In the genomic region with DNA sequence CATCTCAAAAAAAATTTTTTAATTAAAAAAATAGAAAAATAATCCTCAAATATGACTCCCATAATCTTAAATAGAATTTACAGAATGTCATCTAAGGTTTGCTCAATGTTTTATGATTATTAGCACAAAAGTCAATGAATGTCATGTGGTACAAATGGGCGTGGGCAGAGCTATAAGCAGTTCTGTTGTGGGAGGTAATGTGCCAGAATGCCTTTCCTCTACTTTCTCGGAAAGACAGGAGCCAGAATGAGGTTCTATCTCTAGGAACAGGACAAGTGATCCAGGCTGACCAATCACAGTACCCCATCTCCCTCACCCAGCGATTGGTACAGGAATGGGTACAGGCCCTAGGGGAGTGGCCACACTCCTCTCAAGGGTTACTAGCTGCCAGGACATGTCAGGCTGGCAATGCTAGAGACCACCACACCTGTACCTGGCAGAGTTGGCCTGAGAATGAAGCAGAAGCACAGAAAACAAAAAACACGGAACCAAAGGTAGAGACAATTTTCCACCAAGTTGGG, we compare ENCODE assay signal across 20 cellular contexts. TPM values are rescaled to one million over a fixed set of nuclear protein-coding genes. Genes with fewer than 3 reads are reported as not detected.
DNase-seq lines count a peak whose midpoint lies in the region; ATAC-seq and TF ChIP-seq lines count a peak whose summit lies in the region.
"Had no signal": no experiment of that assay in that cellular context is flagged by ENCODE, and none has a peak within 500 bp of the region (broad histone marks: within the 10 kb centered on the region; RNA-seq: fewer than 3 reads in every experiment).

No MANE protein-coding gene starts in this region.

- H3K9ac ChIP-seq in H9 (ENCODE audit: extremely low read depth, insufficient read length, low read length), result no peak overlapping the region

- H2BK5ac ChIP-seq in H9 (ENCODE audit: insufficient read length, low read length), result no peak overlapping the region

- 0 out of 2 replicates have a peak, but pooled peaks cover 2% of the 10 kb centered on the region for H3K79me2 ChIP-seq in H9 (ENCODE audit: insufficient read depth, low read length)

- no CpG with 5 or more reads among the region's 4 CpGs for WGBS in H9 (ENCODE audit: extremely low coverage, insufficient read length, low lambda C conversion rate)
- WGBS in esophagus muscularis mucosa, result 95% methylated on average over 4 of the region's 4 CpGs
- 75% methylated on average over 4 of the region's 4 CpGs for WGBS in right lobe of liver (ENCODE audit: insufficient coverage, low coverage, low lambda C conversion rate, missing lambda C conversion rate)

- no peak overlapping the region for H3K56ac ChIP-seq in H9 (ENCODE audit: insufficient read length, low read depth, low read length)

- no peaks in the 10 kb centered on the region for H3K27me3 Mint-ChIP-seq in H9 (ENCODE audit: low read depth)
- H3K27me3 Mint-ChIP-seq: CD8-positive, alpha-beta memory T cell had no signal

- TF ChIP-seq POLR2A in esophagus muscularis mucosa (IDR thresholded peaks at IDR 0.05; ENCODE audit: low read depth) (no peak), right lobe of liver (IDR thresholded peaks at IDR 0.05) (no peak)

- TF ChIP-seq CTCF in H9 (conservative IDR thresholded peaks at IDR 0.05), result no peak
- TF ChIP-seq CTCF in esophagus muscularis mucosa (IDR thresholded peaks at IDR 0.05), result no peak
- no peak for TF ChIP-seq CTCF in right lobe of liver (IDR thresholded peaks at IDR 0.05)
- TF ChIP-seq CTCF in dorsolateral prefrontal cortex (IDR thresholded peaks at IDR 0.05 in 54 of 56, conservative IDR thresholded peaks at IDR 0.05 in 2 of 56; ENCODE audit: low read depth in 1 of 56, partially characterized antibody in 56 of 56), result no peak

- intact Hi-C loops in esophagus muscularis mucosa (cut with DNase I) (no loop called here), right lobe of liver (cut with DNase I) (no loop called here), dorsolateral prefrontal cortex (cut with DNase I) (no loop called here)

- no peak overlapping the region for H2BK120ac ChIP-seq in H9 (ENCODE audit: low read depth, low read length, poor library complexity, severe bottlenecking)

- no peak overlapping the region for H3K27ac Mint-ChIP-seq in H9

- H3K9me3 ChIP-seq in H9 (ENCODE audit: control insufficient read depth, low read depth, low read length), result no peaks in the 10 kb centered on the region
- H3K9me3 ChIP-seq in esophagus muscularis mucosa, result no peaks in the 10 kb centered on the region
- H3K9me3 ChIP-seq in right lobe of liver, result no peaks in the 10 kb centered on the region
- H3K9me3 ChIP-seq: Peyer's patch had no signal

- H3K36me3 ChIP-seq in esophagus muscularis mucosa, result no peaks in the 10 kb centered on the region
- H3K36me3 ChIP-seq in right lobe of liver, result no peaks in the 10 kb centered on the region
- H3K36me3 ChIP-seq: Peyer's patch had no signal

- H3K27ac ChIP-seq in H9 (ENCODE audit: insufficient read length, low read depth, low read length), result no peak overlapping the region
- no peak overlapping the region for H3K27ac ChIP-seq in esophagus muscularis mucosa (replicated peaks in 1 of 4)
- peak overlapping the region in 2 of 3 donors; percentile 63 to 67 for H3K27ac ChIP-seq in right lobe of liver
- H3K27ac ChIP-seq in dorsolateral prefrontal cortex, result no peak overlapping the region
- H3K27ac ChIP-seq: Peyer's patch had no signal

- no peak for ATAC-seq in right lobe of liver

- H3K4me1 Mint-ChIP-seq in H9, result peaks cover under 1 to 5% of the 10 kb centered on the region in 2 experiments; a peak in 3 of 4 replicates

- H3T11ph ChIP-seq in H9 (ENCODE audit: low read length), result no peak overlapping the region

- DNase-seq in H9 (peak; percentile 36), esophagus muscularis mucosa (ENCODE audit: extremely low spot score) (peak; percentile 21), right lobe of liver (no peak), putamen (ENCODE audit: low spot score) (peak; percentile 42), dorsolateral prefrontal cortex (no peak), COLO829 (ENCODE audit: low spot score) (no peak), HUDEP-2 (lab: John Stamatoyannopoulos, UW; ENCODE audit: unreplicated experiment in 76 of 76) (no peak)
- DNase-seq in central memory CD4-positive, alpha-beta T cell, result no peak
- DNase-seq: AML-193; C1 segment of cervical spinal cord; CD8-positive, alpha-beta memory T cell; Karpas-422; NCI-H1694; NCI-H2081; NCI-H2171; NCI-H345; NCI-H524; NCI-H774; NK-92 treated with Interleukin-12 subunit alpha and Interleukin-12 subunit beta, amount 100 ng/mL, for 24 hours had no signal

- no peak overlapping the region for H2AK5ac ChIP-seq in H9 (ENCODE audit: insufficient read length, low read length)

- no peak for TF ChIP-seq EP300 in esophagus muscularis mucosa (IDR thresholded peaks at IDR 0.05)

- H3K23ac ChIP-seq in H9 (ENCODE audit: insufficient read length, low read depth, low read length), result no peak overlapping the region

- no peak overlapping the region for H2BK12ac ChIP-seq in H9 (ENCODE audit: insufficient read length, low read depth, low read length)

- no peak overlapping the region for H2BK15ac ChIP-seq in H9 (ENCODE audit: low read depth, low read length)

- peaks cover 2% of the 10 kb centered on the region for H4K20me1 ChIP-seq in H9 (ENCODE audit: control insufficient read depth, insufficient read depth, insufficient read length)

- H2AFZ ChIP-seq in H9 (ENCODE audit: low read length), result no peak overlapping the region

- H3K79me1 ChIP-seq in H9 (ENCODE audit: insufficient read depth, low read depth, low read length, poor library complexity, severe bottlenecking), result peaks cover 3% of the 10 kb centered on the region

- H3K4me2 ChIP-seq in H9 (ENCODE audit: insufficient read depth, insufficient read length, low read length), result no peak overlapping the region

- H3K14ac ChIP-seq in H9 (ENCODE audit: insufficient read depth, low read length), result no peak overlapping the region

- no peaks in the 10 kb centered on the region for H3K4me1 ChIP-seq in H9 (ENCODE audit: insufficient read depth, low read length)
- H3K4me1 ChIP-seq in esophagus muscularis mucosa, result peaks cover 8 to 18% (median 17%) of the 10 kb centered on the region in 4 donors
- peaks cover 0 to 37% (median 8%) of the 10 kb centered on the region in 4 donors for H3K4me1 ChIP-seq in right lobe of liver
- H3K4me1 ChIP-seq: Peyer's patch had no signal

- H4K5ac ChIP-seq in H9 (ENCODE audit: insufficient read length, low read depth, low read length), result no peak overlapping the region

- H3K18ac ChIP-seq in H9 (ENCODE audit: insufficient read length, low read depth, low read length), result no peak overlapping the region

- no peak overlapping the region for H4K91ac ChIP-seq in H9 (ENCODE audit: insufficient read length, low read depth, low read length)

- no peaks in the 10 kb centered on the region for H3K23me2 ChIP-seq in H9 (ENCODE audit: insufficient read length, low read depth, low read length, poor library complexity, severe bottlenecking)

- no peak overlapping the region for H3K4me3 ChIP-seq in esophagus muscularis mucosa
- no peak overlapping the region for H3K4me3 ChIP-seq in right lobe of liver
- no peak overlapping the region for H3K4me3 ChIP-seq in dorsolateral prefrontal cortex
- H3K4me3 ChIP-seq: Peyer's patch had no signal

- no peak overlapping the region for H2BK20ac ChIP-seq in H9 (ENCODE audit: low read depth, low read length, poor library complexity, severe bottlenecking)

- H3K4me3 Mint-ChIP-seq in H9, result no peak overlapping the region
- H3K4me3 Mint-ChIP-seq: CD8-positive, alpha-beta memory T cell had no signal

- no peaks in the 10 kb centered on the region for H3K36me3 Mint-ChIP-seq in H9 (ENCODE audit: insufficient read depth in 1 of 3, low read depth in 3 of 3)

- H4K8ac ChIP-seq in H9 (replicated peaks; ENCODE audit: insufficient read length, low read depth, low read length), result no peak overlapping the region

- H3K27me3 ChIP-seq in H9 (ENCODE audit: insufficient read depth, low read length) (no peaks in the 10 kb centered on the region), esophagus muscularis mucosa (no peaks in the 10 kb centered on the region), right lobe of liver (no peaks in the 10 kb centered on the region), dorsolateral prefrontal cortex (no peaks in the 10 kb centered on the region)
- H3K27me3 ChIP-seq: Peyer's patch had no signal

- H3K4ac ChIP-seq in H9 (ENCODE audit: low read depth, low read length), result no peak overlapping the region

- H3K9me3 Mint-ChIP-seq in H9, result no peaks in the 10 kb centered on the region

RNA-seq across cellular contexts. Expression of gene RALGAPA2, which starts 15.1 kb away (rescaled TPM):
- total RNA-seq in H9 (2021) (14.9 and 16.6 TPM in 2 replicates), esophagus muscularis mucosa (10 to 100 TPM; 20.1 to 27.7 (median 23.0) TPM), right lobe of liver (10 to 100 TPM; 38.3 to 76.7 (median 62.7) TPM), dorsolateral prefrontal cortex (10 to 100 TPM; 20.3 to 60.5 (median 34.7) TPM)

Comparison
In these comparisons a context has a peak if more than half of its experiments do, and no peak if none do; other contexts are left out.
1. DNase-seq: peak in H9 (single experiment), esophagus muscularis mucosa (single experiment) and putamen (single experiment); none in right lobe of liver (0 of 3), central memory CD4-positive, alpha-beta T cell (single experiment), dorsolateral prefrontal cortex (0 of 10), COLO829 (single experiment) and HUDEP-2 (0 of 76).
2. H3K27ac ChIP-seq: peak in right lobe of liver (2 of 3); none in H9 (single experiment), esophagus muscularis mucosa (0 of 4) and dorsolateral prefrontal cortex (0 of 59).